Comparison of ENCODE assay signal across 29 cellular contexts in the genomic region with DNA sequence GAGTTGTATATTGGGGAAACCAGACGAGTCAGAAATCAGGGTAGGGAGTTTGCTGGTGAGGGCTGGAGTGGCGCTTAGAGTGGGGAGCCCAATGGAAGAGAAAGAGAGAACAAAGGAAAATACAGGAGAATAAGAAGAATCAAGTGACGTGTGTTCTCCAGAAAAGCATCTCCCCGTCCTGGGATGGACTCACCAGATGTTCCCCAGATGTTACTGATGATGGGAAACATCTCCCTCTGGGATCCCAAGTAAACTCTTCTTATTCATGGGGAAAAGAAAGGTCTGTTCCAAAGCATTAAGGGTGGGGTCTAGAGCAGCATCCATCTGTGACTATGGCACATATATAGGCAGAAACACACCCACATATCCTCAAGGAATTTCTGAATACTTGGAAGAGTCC. TPM values are rescaled to one million over a fixed set of nuclear protein-coding genes. Genes with fewer than 3 reads are reported as not detected.
A peak's percentile ranks its signal among the peaks of the same experiment; 100 is the strongest.
DNase-seq lines count a peak whose midpoint lies in the region; ATAC-seq and TF ChIP-seq lines count a peak whose summit lies in the region.
"Had no signal": no experiment of that assay in that cellular context is flagged by ENCODE, and none has a peak within 500 bp of the region (broad histone marks: within the 10 kb centered on the region; RNA-seq: fewer than 3 reads in every experiment).

No MANE protein-coding gene starts in this region.

- H3K9me3 ChIP-seq in sigmoid colon = no peaks in the 10 kb centered on the region
- H3K9me3 ChIP-seq in vagina = no peaks in the 10 kb centered on the region
- H3K9me3 ChIP-seq: gastroesophageal sphincter, left lung, right atrium auricular region, spleen, suprapubic skin had no signal

- no peak for TF ChIP-seq CTCF in activated CD8-positive, alpha-beta T cell treated with anti-CD3 and anti-CD28 coated beads for 36 hours (IDR thresholded peaks at IDR 0.05)
- TF ChIP-seq CTCF in sigmoid colon (IDR thresholded peaks at IDR 0.05) (no peak), vagina (IDR thresholded peaks at IDR 0.05) (no peak)

- TF ChIP-seq EP300 in sigmoid colon (IDR thresholded peaks at IDR 0.05) = no peak

- H3K36me3 Mint-ChIP-seq in activated CD8-positive, alpha-beta T cell treated with anti-CD3 and anti-CD28 coated beads for 36 hours (ENCODE audit: low read depth) = peaks cover 13% of the 10 kb centered on the region

- H3K4me1 ChIP-seq in sigmoid colon = peaks cover 0 to 20% (median 18%) of the 10 kb centered on the region in 4 donors
- peaks cover 22% of the 10 kb centered on the region for H3K4me1 ChIP-seq in vagina

- intact Hi-C loops in activated CD8-positive, alpha-beta T cell treated with anti-CD3 and anti-CD28 coated beads for 36 hours (cut with micrococcal nuclease) = no loop called here
- intact Hi-C loops in sigmoid colon (cut with DNase I) (no loop called here), vagina (cut with DNase I) (no loop called here)

- peak overlapping the region; percentile 17 for H3K27ac Mint-ChIP-seq in activated CD8-positive, alpha-beta T cell treated with anti-CD3 and anti-CD28 coated beads for 36 hours
- H3K27ac Mint-ChIP-seq: T-helper 1 cell treated with Interleukin-12 subunit alpha and Interleukin-12 subunit beta and Interleukin-4 antibody, amounts not matched to agents 30 μg/mL and 1 μg/mL, for 36 hours had no signal

- peaks cover 1% of the 10 kb centered on the region for H3K27me3 Mint-ChIP-seq in activated CD8-positive, alpha-beta T cell treated with anti-CD3 and anti-CD28 coated beads for 36 hours

- H3K27ac ChIP-seq in sigmoid colon (peak overlapping the region in 3 of 4 donors; percentile 23 to 100 (median 97)), vagina (no peak overlapping the region)
- H3K27ac ChIP-seq: brain microvascular endothelial cell, GM23248, parathyroid adenoma, SK-N-MC, suprapubic skin had no signal

- no peaks in the 10 kb centered on the region for H3K9me3 Mint-ChIP-seq in activated CD8-positive, alpha-beta T cell treated with anti-CD3 and anti-CD28 coated beads for 36 hours
- H3K9me3 Mint-ChIP-seq: activated T-cell treated with anti-CD3 and anti-CD28 coated beads, Interleukin-2, amount 50 U/mL, for 4 hours; CD8-positive, alpha-beta T cell; T-helper 1 cell treated with Interleukin-12 subunit alpha and Interleukin-12 subunit beta and Interleukin-4 antibody, amounts not matched to agents 30 μg/mL and 1 μg/mL, for 36 hours had no signal

- peaks cover 24% of the 10 kb centered on the region for H3K4me1 Mint-ChIP-seq in activated CD8-positive, alpha-beta T cell treated with anti-CD3 and anti-CD28 coated beads for 36 hours (ENCODE audit: low read depth)

- H3K4me3 Mint-ChIP-seq in activated CD8-positive, alpha-beta T cell treated with anti-CD3 and anti-CD28 coated beads for 36 hours = no peak overlapping the region
- H3K4me3 Mint-ChIP-seq: activated T-cell treated with anti-CD3 and anti-CD28 coated beads, Interleukin-2, amount 50 U/mL, for 4 hours; CD8-positive, alpha-beta T cell; T-helper 1 cell treated with Interleukin-12 subunit alpha and Interleukin-12 subunit beta and Interleukin-4 antibody, amounts not matched to agents 30 μg/mL and 1 μg/mL, for 36 hours had no signal

- CTCF ChIA-PET in activated CD8-positive, alpha-beta T cell treated with anti-CD3 and anti-CD28 coated beads for 36 hours (lab: Charles Lee) = interaction anchor here (1.5 to 4.0 kb wide), 5 partner anchors 16 to 135 kb away, joined by 3 to 16 read pairs (median 12); no protein-coding TSS in a partner anchor

- DNase-seq in activated CD4-positive, CD25-positive, alpha-beta regulatory T cell treated with anti-CD3 and anti-CD28 coated beads, Interleukin-2, amount 50 U/mL, for 72 hours = peak; percentile 17
- no peak for DNase-seq in activated CD8-positive, alpha-beta T cell treated with anti-CD3 and anti-CD28 coated beads for 36 hours
- DNase-seq in fibroblast of the conjunctiva (ENCODE audit: low read depth) (peak; percentile 35), sigmoid colon (no peak), COLO829 (ENCODE audit: low spot score) (no peak), vagina (ENCODE audit: extremely low spot score in 2 of 2) (no peak), KG1 (lab: John Stamatoyannopoulos, UW) (no peak)
- DNase-seq: activated CD4-positive, alpha-beta T cell treated with anti-CD3 and anti-CD28 coated beads for 1 hour; activated naive CD4-positive, alpha-beta T cell; activated T-cell treated with anti-CD3 and anti-CD28 coated beads, Interleukin-2, amount 50 U/mL, for 4 hours; amniotic stem cell; brain microvascular endothelial cell; CD8-positive, alpha-beta T cell; GM23248; left lung; MV-4-11; NCI-H146; RPMI8226; spleen had no signal

- no peak for TF ChIP-seq POLR2A in sigmoid colon (IDR thresholded peaks at IDR 0.05)
- no peak for TF ChIP-seq POLR2A in vagina (IDR thresholded peaks at IDR 0.05)

- WGBS in sigmoid colon, 2 donors = 81 to 85% methylated on average over 4 of the region's 4 CpGs

- H3K27me3 ChIP-seq in sigmoid colon (no peaks in the 10 kb centered on the region), vagina (no peaks in the 10 kb centered on the region)
- H3K27me3 ChIP-seq: brain microvascular endothelial cell, gastroesophageal sphincter, left lung, right atrium auricular region, spleen, suprapubic skin had no signal

- POLR2A ChIA-PET in activated CD8-positive, alpha-beta T cell treated with anti-CD3 and anti-CD28 coated beads for 36 hours (lab: Charles Lee) = interaction anchor here (1.0 to 1.6 kb wide), 4 partner anchors 9 to 22 kb away, joined by 3 to 7 read pairs (median 4); no protein-coding TSS in a partner anchor

- H3K4me3 ChIP-seq in sigmoid colon = no peak overlapping the region
- H3K4me3 ChIP-seq in vagina = no peak overlapping the region
- H3K4me3 ChIP-seq: gastroesophageal sphincter, GM23248, left lung, right atrium auricular region, SK-N-MC, spleen, suprapubic skin had no signal

- no peak for ATAC-seq in activated CD4-positive, CD25-positive, alpha-beta regulatory T cell treated with anti-CD3 and anti-CD28 coated beads, Interleukin-2, amount 50 U/mL, for 24 hours
- no peak for ATAC-seq in activated CD8-positive, alpha-beta T cell treated with anti-CD3 and anti-CD28 coated beads for 36 hours
- ATAC-seq: activated T-cell treated with anti-CD3 and anti-CD28 coated beads, Interleukin-2, amount 50 U/mL, for 4 hours; CD8-positive, alpha-beta T cell; gastroesophageal sphincter; HepG2; left lung had no signal

- no peaks in the 10 kb centered on the region for H3K36me3 ChIP-seq in sigmoid colon
- H3K36me3 ChIP-seq in vagina = no peaks in the 10 kb centered on the region
- H3K36me3 ChIP-seq: gastroesophageal sphincter, left lung, right atrium auricular region, spleen, suprapubic skin had no signal

RNA-seq across cellular contexts. Expression of a gene that starts 3.0 kb away (rescaled TPM):
- 10 to 100 TPM; 88.0 to 88.3 TPM for total RNA-seq in activated CD8-positive, alpha-beta T cell treated with anti-CD3 and anti-CD28 coated beads for 36 hours
- 100 to 1,000 TPM in 1 of 4 donors, 10 to 100 TPM in 3; 12.8 to 135 (median 21.9) TPM for total RNA-seq in sigmoid colon
- polyA plus RNA-seq in sigmoid colon = 10 to 100 TPM; 15.6 to 26.7 (median 16.9) TPM
- 99.7 TPM for total RNA-seq in vagina

RNA-seq across cellular contexts. Expression of a gene that starts 36.0 kb away (rescaled TPM):
- 1 to 10 TPM; 2.5 TPM for total RNA-seq in activated CD8-positive, alpha-beta T cell treated with anti-CD3 and anti-CD28 coated beads for 36 hours
- total RNA-seq in sigmoid colon (under 1 TPM in 1 of 4 donors, not detected in 3; 0.54 TPM), vagina (not detected)
- 1 to 10 TPM in 1 of 3 donors, under 1 TPM in 2; 0.25 to 1.2 (median 0.69) TPM for polyA plus RNA-seq in sigmoid colon
- total RNA-seq: CD8-positive, alpha-beta T cell; GM23248; HepG2; NCI-H460; suprapubic skin had no signal
- polyA plus RNA-seq: GM23248, HepG2, neural cell had no signal

RNA-seq across cellular contexts. Expression of a gene that starts 48.9 kb away (rescaled TPM):
- under 1 TPM; 0.69 to 0.79 TPM for total RNA-seq in activated CD8-positive, alpha-beta T cell treated with anti-CD3 and anti-CD28 coated beads for 36 hours
- total RNA-seq in sigmoid colon (1 to 10 TPM; 2.9 to 7.1 (median 4.4) TPM), vagina (8.8 TPM)
- polyA plus RNA-seq in sigmoid colon = 1 to 10 TPM in 2 of 3 donors, under 1 TPM in 1; 0.60 to 6.0 (median 2.8) TPM

RNA-seq across cellular contexts. Expression of a gene that starts 49.0 kb away (rescaled TPM):
- 10 to 100 TPM; 16.2 to 18.3 TPM for total RNA-seq in activated CD8-positive, alpha-beta T cell treated with anti-CD3 and anti-CD28 coated beads for 36 hours
- total RNA-seq in sigmoid colon (10 to 100 TPM; 43.5 to 49.9 (median 48.9) TPM), vagina (45.9 TPM)
- polyA plus RNA-seq in sigmoid colon = 10 to 100 TPM; 35.4 to 54.5 (median 40.7) TPM

Comparison
In these comparisons a context has a peak if more than half of its experiments do, and no peak if none do; other contexts are left out.
1. DNase-seq: peak in activated CD4-positive, CD25-positive, alpha-beta regulatory T cell treated with anti-CD3 and anti-CD28 coated beads, Interleukin-2, amount 50 U/mL, for 72 hours (single experiment) and fibroblast of the conjunctiva (single experiment); none in activated CD8-positive, alpha-beta T cell treated with anti-CD3 and anti-CD28 coated beads for 36 hours (single experiment), sigmoid colon (single experiment), COLO829 (single experiment), vagina (0 of 2) and KG1 (single experiment).